Comparison of ENCODE assay signal across 14 cellular contexts in genomic region chr15:40182358-40183029, GRCh38. TPM values are rescaled to one million over a fixed set of nuclear protein-coding genes. Genes with fewer than 3 reads are reported as not detected.
DNase-seq lines count a peak whose midpoint lies in the region; ATAC-seq and TF ChIP-seq lines count a peak whose summit lies in the region.
"Had no signal": no experiment of that assay in that cellular context is flagged by ENCODE, and none has a peak within 500 bp of the region (broad histone marks: within the 10 kb centered on the region; RNA-seq: fewer than 3 reads in every experiment).

No MANE protein-coding gene starts in this region.

- TF ChIP-seq CTCF in NB4 (IDR thresholded peaks at IDR 0.05; ENCODE audit: low read depth, low read length) = no peak
- no peak for TF ChIP-seq CTCF in choroid plexus epithelial cell (conservative IDR thresholded peaks at IDR 0.05; ENCODE audit: low read depth, low read length)
- no peak for TF ChIP-seq CTCF in chondrocyte (IDR thresholded peaks at IDR 0.05)

- H3K9me3 Mint-ChIP-seq in activated naive CD8-positive, alpha-beta T cell (ENCODE audit: low read depth) = no peaks in the 10 kb centered on the region
- H3K9me3 Mint-ChIP-seq in activated naive CD8-positive, alpha-beta T cell treated with anti-CD3 and anti-CD28 coated beads, Interleukin-2, amount 50 U/mL, for 24 hours = no peaks in the 10 kb centered on the region
- no peaks in the 10 kb centered on the region for H3K9me3 Mint-ChIP-seq in chondrocyte (ENCODE audit: low read depth)
- H3K9me3 Mint-ChIP-seq: HFFc6 had no signal

- H3K4me3 Mint-ChIP-seq in activated naive CD8-positive, alpha-beta T cell = peak overlapping the region; percentile 28
- no peak overlapping the region for H3K4me3 Mint-ChIP-seq in activated naive CD8-positive, alpha-beta T cell treated with anti-CD3 and anti-CD28 coated beads, Interleukin-2, amount 50 U/mL, for 24 hours
- no peak overlapping the region for H3K4me3 Mint-ChIP-seq in chondrocyte (ENCODE audit: unreplicated experiment)
- H3K4me3 Mint-ChIP-seq: HFFc6 had no signal

- peaks cover 22% of the 10 kb centered on the region for H3K4me1 Mint-ChIP-seq in activated naive CD8-positive, alpha-beta T cell (ENCODE audit: low read depth)
- peaks cover 30% of the 10 kb centered on the region for H3K4me1 Mint-ChIP-seq in activated naive CD8-positive, alpha-beta T cell treated with anti-CD3 and anti-CD28 coated beads, Interleukin-2, amount 50 U/mL, for 24 hours
- H3K4me1 Mint-ChIP-seq in chondrocyte (ENCODE audit: low read depth) = peaks cover 12% of the 10 kb centered on the region

- H3K36me3 Mint-ChIP-seq in activated naive CD8-positive, alpha-beta T cell = peaks cover 8% of the 10 kb centered on the region
- peaks cover 64% of the 10 kb centered on the region for H3K36me3 Mint-ChIP-seq in activated naive CD8-positive, alpha-beta T cell treated with anti-CD3 and anti-CD28 coated beads, Interleukin-2, amount 50 U/mL, for 24 hours (ENCODE audit: low read depth)
- no peaks in the 10 kb centered on the region for H3K36me3 Mint-ChIP-seq in chondrocyte (ENCODE audit: low read depth)

- no peak for TF ChIP-seq POLR2A in NB4 (IDR thresholded peaks at IDR 0.05; ENCODE audit: extremely low read depth, insufficient read length)

- no peak for ATAC-seq in activated naive CD8-positive, alpha-beta T cell treated with anti-CD3 and anti-CD28 coated beads, Interleukin-2, amount 50 U/mL, for 24 hours
- no peak for ATAC-seq in GM19467 (IDR thresholded peaks at IDR 0.05; ENCODE audit: unreplicated experiment)
- ATAC-seq: K562, lower lobe of right lung had no signal

- no peak overlapping the region for H3K27ac Mint-ChIP-seq in activated naive CD8-positive, alpha-beta T cell
- H3K27ac Mint-ChIP-seq in activated naive CD8-positive, alpha-beta T cell treated with anti-CD3 and anti-CD28 coated beads, Interleukin-2, amount 50 U/mL, for 24 hours = no peak overlapping the region
- no peak overlapping the region for H3K27ac Mint-ChIP-seq in chondrocyte (ENCODE audit: unreplicated experiment)
- H3K27ac Mint-ChIP-seq: HFFc6 had no signal

- no peak for DNase-seq in activated naive CD8-positive, alpha-beta T cell treated with anti-CD3 and anti-CD28 coated beads, Interleukin-2, amount 50 U/mL, for 24 hours
- DNase-seq in NB4 (ENCODE audit: low read depth) (peak; percentile 23), choroid plexus epithelial cell (ENCODE audit: low read depth) (peak; percentile 26), AG08396 (ENCODE audit: low spot score) (no peak), chondrocyte (ENCODE audit: low spot score) (no peak)
- no peak for DNase-seq in stimulated activated CD4-positive, alpha-beta T cell treated with anti-CD3 and anti-CD28 coated beads, Interleukin-4, amount 100 ng/mL, for 1 hour
- DNase-seq: EL, HFFc6, lower lobe of right lung, nucleus accumbens, T1000 had no signal

- no peaks in the 10 kb centered on the region for H3K27me3 Mint-ChIP-seq in activated naive CD8-positive, alpha-beta T cell
- no peaks in the 10 kb centered on the region for H3K27me3 Mint-ChIP-seq in activated naive CD8-positive, alpha-beta T cell treated with anti-CD3 and anti-CD28 coated beads, Interleukin-2, amount 50 U/mL, for 24 hours
- H3K27me3 Mint-ChIP-seq in chondrocyte (ENCODE audit: low read depth) = no peaks in the 10 kb centered on the region

- H3K4me3 ChIP-seq in NB4 (ENCODE audit: low read depth, low read length) (no peak overlapping the region), choroid plexus epithelial cell (ENCODE audit: low read depth, low read length) (no peak overlapping the region)
- H3K4me3 ChIP-seq: K562, lower lobe of right lung had no signal

RNA-seq across cellular contexts. Expression of gene BUB1B, which starts 21.6 kb away (rescaled TPM):
- 6.7 to 9.6 TPM (median 7.4 TPM) in 3 replicates for total RNA-seq in chondrocyte

RNA-seq across cellular contexts. Expression of gene PAK6, which starts 56.4 kb away (rescaled TPM):
- 0.37 to 0.41 TPM in 2 of 3 replicates, not detected in the other for total RNA-seq in chondrocyte
- total RNA-seq: HFFc6 had no signal

Comparison
In these comparisons a context has a peak if more than half of its experiments do, and no peak if none do; other contexts are left out.
1. DNase-seq: peak in NB4 (single experiment) and choroid plexus epithelial cell (single experiment); none in activated naive CD8-positive, alpha-beta T cell treated with anti-CD3 and anti-CD28 coated beads, Interleukin-2, amount 50 U/mL, for 24 hours (single experiment), AG08396 (single experiment), chondrocyte (single experiment) and stimulated activated CD4-positive, alpha-beta T cell treated with anti-CD3 and anti-CD28 coated beads, Interleukin-4, amount 100 ng/mL, for 1 hour (single experiment).